Comparison of ENCODE assay signal across 23 cellular contexts in genomic region chr9:137437691-137438590, GRCh38. TPM values are rescaled to one million over a fixed set of nuclear protein-coding genes. Genes with fewer than 3 reads are reported as not detected.
DNase-seq lines count a peak whose midpoint lies in the region; ATAC-seq and TF ChIP-seq lines count a peak whose summit lies in the region.
"Had no signal": no experiment of that assay in that cellular context is flagged by ENCODE, and none has a peak within 500 bp of the region (broad histone marks: within the 10 kb centered on the region; RNA-seq: fewer than 3 reads in every experiment).

No MANE protein-coding gene starts in this region.

- H3K27me3 Mint-ChIP-seq in T-helper 17 cell = peaks cover 6% of the 10 kb centered on the region

- TF ChIP-seq POLR2A in transverse colon (IDR thresholded peaks at IDR 0.05) = no peak

- H3K27me3 ChIP-seq in right atrium auricular region (peaks cover 0 to 4% of the 10 kb centered on the region in 2 donors), transverse colon (peaks cover 24% of the 10 kb centered on the region)

- no peak overlapping the region for H3K4me3 Mint-ChIP-seq in T-helper 17 cell
- H3K4me3 Mint-ChIP-seq: activated CD8-positive, alpha-beta T cell treated with anti-CD3 and anti-CD28 coated beads, Interleukin-2, amount 10 ng/mL, durations not matched to agents 7 days and 5 days; activated T-cell treated with anti-CD3 and anti-CD28 coated beads, Interleukin-2, amount 50 U/mL, for 4 hours; central memory CD8-positive, alpha-beta T cell had no signal

- intact Hi-C loops in Right ventricle myocardium superior (cut with DNase I) (no loop called here), mucosa of descending colon (cut with DNase I, micrococcal nuclease) (no loop called here), transverse colon (cut with DNase I; ENCODE audit: low total_unique reads) (no loop called here)

- DNase-seq in Right ventricle myocardium superior = peak; percentile 18
- DNase-seq in right atrium auricular region (ENCODE audit: low spot score) = no peak
- DNase-seq in T-helper 17 cell = peak in 2 of 3 donors; percentile 3 to 4
- peak in 2 of 3 donors; percentile 66 to 69 for DNase-seq in mucosa of descending colon
- no peak for DNase-seq in transverse colon
- no peak for DNase-seq in A172 (ENCODE audit: low spot score)
- DNase-seq: activated CD8-positive, alpha-beta T cell treated with anti-CD3 and anti-CD28 coated beads, Interleukin-2, amount 10 ng/mL, durations not matched to agents 7 days and 5 days; activated naive CD4-positive, alpha-beta T cell treated with Interleukin-2 at 50 U/mL for 16 hours; activated T-cell treated with anti-CD3 and anti-CD28 coated beads, Interleukin-2, amount 50 U/mL, for 4 hours; anterior cingulate cortex; effector CD8-positive, alpha-beta T cell; erythroblast; foreskin fibroblast; retina; RPMI8226; stimulated activated CD8-positive, alpha-beta memory T cell treated with anti-CD3 and anti-CD28 coated beads, Interleukin-4, amount 100 ng/mL, for 48 hours; SW 1271 had no signal

- TF ChIP-seq CTCF in right atrium auricular region (IDR thresholded peaks at IDR 0.05) = no peak
- no peak for TF ChIP-seq CTCF in mucosa of descending colon (IDR thresholded peaks at IDR 0.05)
- TF ChIP-seq CTCF in transverse colon (IDR thresholded peaks at IDR 0.05) = no peak

- H3K27ac ChIP-seq in right atrium auricular region (no peak overlapping the region), transverse colon (peak overlapping the region; percentile 34 to 71 (median 44))

- ATAC-seq in Right ventricle myocardium superior (ENCODE audit: poor library complexity) = no peak
- no peak for ATAC-seq in T-helper 17 cell
- ATAC-seq in mucosa of descending colon = peak; percentile 34
- no peak for ATAC-seq in HG03460 (IDR thresholded peaks at IDR 0.05; ENCODE audit: unreplicated experiment)
- no peak for ATAC-seq in HG03108 (IDR thresholded peaks at IDR 0.05; ENCODE audit: unreplicated experiment)
- ATAC-seq: activated CD4-positive, CD25-positive, alpha-beta regulatory T cell treated with anti-CD3 and anti-CD28 coated beads, Interleukin-2, amount 50 U/mL, for 24 hours; activated CD8-positive, alpha-beta T cell treated with anti-CD3 and anti-CD28 coated beads, Interleukin-2, amount 10 ng/mL, durations not matched to agents 7 days and 5 days; activated T-cell treated with anti-CD3 and anti-CD28 coated beads, Interleukin-2, amount 50 U/mL, for 4 hours had no signal

- 48% methylated on average over 14 of the region's 40 CpGs; no CpG with 5 or more reads in 1 of the 2 donors for WGBS in transverse colon (ENCODE audit: low coverage in 1 of 2), 2 donors

- H3K36me3 ChIP-seq in right atrium auricular region (no peaks in the 10 kb centered on the region), mucosa of descending colon (ENCODE audit: low read depth) (no peaks in the 10 kb centered on the region), transverse colon (no peaks in the 10 kb centered on the region)

- H3K9me3 ChIP-seq in right atrium auricular region (peaks cover 0 to 4% of the 10 kb centered on the region in 2 donors), T-helper 17 cell (ENCODE audit: control insufficient read depth, low read length, poor library complexity, severe bottlenecking) (peaks cover 2% of the 10 kb centered on the region), mucosa of descending colon (no peaks in the 10 kb centered on the region), transverse colon (no peaks in the 10 kb centered on the region)

- H3K4me3 ChIP-seq in right atrium auricular region (no peak overlapping the region), mucosa of descending colon (no peak overlapping the region), transverse colon (no peak overlapping the region)
- H3K4me3 ChIP-seq: lung had no signal

- no peak for TF ChIP-seq EP300 in transverse colon (IDR thresholded peaks at IDR 0.05; ENCODE audit: low read depth)

- in situ Hi-C loops in transverse colon (cut with MboI; ENCODE audit: low pct_ligation_motif_present in 1 of 4, low pct_unique_long_range_greater_than_20kb in 1 of 4, low sequenced_read_pairs in 3 of 4) = no loop called here

- H3K27ac Mint-ChIP-seq in T-helper 17 cell = no peak overlapping the region
- H3K27ac Mint-ChIP-seq: activated CD8-positive, alpha-beta T cell treated with anti-CD3 and anti-CD28 coated beads, Interleukin-2, amount 10 ng/mL, durations not matched to agents 7 days and 5 days had no signal

- H3K36me3 Mint-ChIP-seq in T-helper 17 cell (ENCODE audit: low read depth) = no peaks in the 10 kb centered on the region

- peaks cover 0 to 16% of the 10 kb centered on the region in 2 donors for H3K4me1 ChIP-seq in right atrium auricular region
- peaks cover 34% of the 10 kb centered on the region for H3K4me1 ChIP-seq in mucosa of descending colon (ENCODE audit: low read depth)
- peaks cover 20 to 40% (median 39%) of the 10 kb centered on the region in 4 donors for H3K4me1 ChIP-seq in transverse colon

- peaks cover 4% of the 10 kb centered on the region for H3K4me1 Mint-ChIP-seq in T-helper 17 cell

RNA-seq across cellular contexts. Expression of gene ENTPD8, which starts 3.2 kb away (rescaled TPM):
- total RNA-seq in Right ventricle myocardium superior (not detected), right atrium auricular region (not detected), T-helper 17 cell (not detected), mucosa of descending colon (100 to 1,000 TPM in 1 of 3 donors, 10 to 100 TPM in 2; 36.7 to 127 (median 74.8) TPM), transverse colon (100 to 1,000 TPM in 1 of 4 donors, 10 to 100 TPM in 3; 20.7 to 109 (median 63.8) TPM)
- 0.83 and 0.98 TPM in 2 replicates for total RNA-seq in A172 (2014; rRNA removed; shearing (Covaris generic))
- total RNA-seq: activated CD8-positive, alpha-beta T cell treated with anti-CD3 and anti-CD28 coated beads, Interleukin-2, amount 10 ng/mL, durations not matched to agents 7 days and 5 days; activated T-cell treated with anti-CD3 and anti-CD28 coated beads, Interleukin-2, amount 50 U/mL, for 4 hours; ureter had no signal

RNA-seq across cellular contexts. Expression of gene NOXA1, which starts 14.7 kb away (rescaled TPM):
- total RNA-seq in Right ventricle myocardium superior (1.7 TPM), right atrium auricular region (1 to 10 TPM in 1 of 2 donors, under 1 TPM in 1; 0.94 to 3.4 TPM), T-helper 17 cell (1 to 10 TPM; 3.0 to 3.3 TPM), mucosa of descending colon (10 to 100 TPM; 18.0 to 41.5 (median 27.2) TPM), transverse colon (10 to 100 TPM; 19.7 to 53.9 (median 40.8) TPM)
- total RNA-seq in A172 (2014; rRNA removed; shearing (Covaris generic)) = 1.7 and 3.3 TPM in 2 replicates

RNA-seq across cellular contexts. Expression of gene EXD3, which starts 15.0 kb away (rescaled TPM):
- total RNA-seq in Right ventricle myocardium superior (6.9 TPM), right atrium auricular region (1 to 10 TPM; 5.9 to 6.0 TPM), T-helper 17 cell (10 to 100 TPM; 15.4 to 17.8 TPM), mucosa of descending colon (10 to 100 TPM; 39.4 to 56.7 (median 40.1) TPM), transverse colon (100 to 1,000 TPM in 1 of 4 donors, 10 to 100 TPM in 3; 47.6 to 228 (median 74.2) TPM)
- total RNA-seq in A172 (2014; rRNA removed; shearing (Covaris generic)) = 3.4 and 9.9 TPM in 2 replicates

RNA-seq across cellular contexts. Expression of gene NSMF, which starts 21.2 kb away (rescaled TPM):
- total RNA-seq in Right ventricle myocardium superior = 10.0 TPM
- 10 to 100 TPM; 16.2 to 26.2 TPM for total RNA-seq in right atrium auricular region
- 10 to 100 TPM; 41.5 to 54.2 TPM for total RNA-seq in T-helper 17 cell
- 10 to 100 TPM; 30.1 to 48.0 (median 43.4) TPM for total RNA-seq in mucosa of descending colon
- 100 to 1,000 TPM in 1 of 4 donors, 10 to 100 TPM in 3; 44.6 to 130 (median 55.2) TPM for total RNA-seq in transverse colon
- total RNA-seq in A172 (2014; rRNA removed; shearing (Covaris generic)) = 45.1 and 46.4 TPM in 2 replicates

Comparison
In these comparisons a context has a peak if more than half of its experiments do, and no peak if none do; other contexts are left out.
1. DNase-seq: peak in Right ventricle myocardium superior (single experiment), T-helper 17 cell (2 of 3) and mucosa of descending colon (2 of 3); none in right atrium auricular region (single experiment), transverse colon (single experiment) and A172 (single experiment).
2. H3K27ac ChIP-seq: peak in transverse colon (4 of 4); none in right atrium auricular region (0 of 2).
3. RNA of gene ENTPD8, which starts 3.2 kb away (total RNA-seq): 20.7 to 109 TPM in transverse colon and 36.7 to 127 TPM in mucosa of descending colon; 0.83 to 0.98 TPM in A172, not detected in Right ventricle myocardium superior (single experiment), not detected in right atrium auricular region and not detected in T-helper 17 cell; every median in the first group is over 10 times any median in the second.